ENCODE assay signal across 9 cellular contexts in genomic region chr12:67067453-67068203, GRCh38.
DNase-seq lines count a peak whose midpoint lies in the region; ATAC-seq and TF ChIP-seq lines count a peak whose summit lies in the region.
"Had no signal": no experiment of that assay in that cellular context is flagged by ENCODE, and none has a peak within 500 bp of the region (broad histone marks: within the 10 kb centered on the region; RNA-seq: fewer than 3 reads in every experiment).

No MANE protein-coding gene starts in this region.

- H3K27ac ChIP-seq in coronary artery, result no peak overlapping the region

- DNase-seq in DMS153 (lab: John Stamatoyannopoulos, UW) (peak; percentile 52), NCI-H226 (peak; percentile 72), coronary artery (ENCODE audit: low spot score) (no peak), nephron progenitor cell (peak; percentile 15), NCI-H2029 (lab: John Stamatoyannopoulos, UW) (no peak), mucosa of gallbladder (ENCODE audit: low spot score) (no peak), ureter (ENCODE audit: low spot score) (no peak)
- DNase-seq: cortex of kidney had no signal

- H3K9me3 Mint-ChIP-seq in nephron progenitor cell, result no peaks in the 10 kb centered on the region

- peaks cover 20% of the 10 kb centered on the region for H3K27me3 Mint-ChIP-seq in nephron progenitor cell (ENCODE audit: low read depth, poor library complexity)

- no peaks in the 10 kb centered on the region for H3K36me3 Mint-ChIP-seq in nephron progenitor cell (ENCODE audit: low read depth)

- no peak for ATAC-seq in GM18519 (IDR thresholded peaks at IDR 0.05; ENCODE audit: low FRiP score, unreplicated experiment)

- TF ChIP-seq CTCF in coronary artery (IDR thresholded peaks at IDR 0.05) (no peak), nephron progenitor cell (IDR thresholded peaks at IDR 0.05) (no peak)

- peak overlapping the region; percentile 82 for H3K4me3 ChIP-seq in coronary artery

- H3K27ac Mint-ChIP-seq in nephron progenitor cell, result no peak overlapping the region

- H3K4me1 Mint-ChIP-seq in nephron progenitor cell, result peaks cover 36% of the 10 kb centered on the region

- H3K4me3 Mint-ChIP-seq in nephron progenitor cell, result peak overlapping the region; percentile 97

Comparison
In these comparisons a context has a peak if more than half of its experiments do, and no peak if none do; other contexts are left out.
1. DNase-seq: peak in DMS153 (single experiment), NCI-H226 (single experiment) and nephron progenitor cell (single experiment); none in coronary artery (single experiment), NCI-H2029 (single experiment), mucosa of gallbladder (single experiment) and ureter (single experiment).